8 cellular contexts compared by ENCODE assay signal in genomic region chr1:215146252-215146975, GRCh38.
DNase-seq lines count a peak whose midpoint lies in the region; ATAC-seq lines count a peak whose summit lies in the region.

No MANE protein-coding gene starts in this region.

- intact Hi-C loops in Right ventricle myocardium superior (cut with DNase I) = no loop called here

- DNase-seq in NCI-H2081 (lab: John Stamatoyannopoulos, UW) = peak; percentile 4 to 22
- no peak for DNase-seq in NCI-H2081 treated with DMSO at 0.1 percent for 48 hours (lab: John Stamatoyannopoulos, UW)
- peak; percentile 13 for DNase-seq in NCI-H446 treated with DMSO at 0.1 percent for 48 hours (lab: John Stamatoyannopoulos, UW)
- DNase-seq in dedifferentiated amniotic fluid mesenchymal stem cell (ENCODE audit: extremely low spot score) = peak; percentile 43
- peak; percentile 5 for DNase-seq in putamen (ENCODE audit: low spot score)
- no peak for DNase-seq in stimulated activated CD8-positive, alpha-beta memory T cell treated with anti-CD3 and anti-CD28 coated beads, Interleukin-4, amount 100 ng/mL, for 48 hours
- DNase-seq in Right ventricle myocardium superior = no peak

- ATAC-seq in HG03097 (IDR thresholded peaks at IDR 0.05; ENCODE audit: low FRiP score, unreplicated experiment) (no peak), Right ventricle myocardium superior (ENCODE audit: poor library complexity) (no peak)

Comparison
In these comparisons a context has a peak if more than half of its experiments do, and no peak if none do; other contexts are left out.
1. DNase-seq: peak in NCI-H2081 (2 of 2), NCI-H446 treated with DMSO at 0.1 percent for 48 hours (single experiment), dedifferentiated amniotic fluid mesenchymal stem cell (single experiment) and putamen (single experiment); none in NCI-H2081 treated with DMSO at 0.1 percent for 48 hours (single experiment), stimulated activated CD8-positive, alpha-beta memory T cell treated with anti-CD3 and anti-CD28 coated beads, Interleukin-4, amount 100 ng/mL, for 48 hours (single experiment) and Right ventricle myocardium superior (single experiment).